ENCODE assay signal across 17 cellular contexts in the genomic region with DNA sequence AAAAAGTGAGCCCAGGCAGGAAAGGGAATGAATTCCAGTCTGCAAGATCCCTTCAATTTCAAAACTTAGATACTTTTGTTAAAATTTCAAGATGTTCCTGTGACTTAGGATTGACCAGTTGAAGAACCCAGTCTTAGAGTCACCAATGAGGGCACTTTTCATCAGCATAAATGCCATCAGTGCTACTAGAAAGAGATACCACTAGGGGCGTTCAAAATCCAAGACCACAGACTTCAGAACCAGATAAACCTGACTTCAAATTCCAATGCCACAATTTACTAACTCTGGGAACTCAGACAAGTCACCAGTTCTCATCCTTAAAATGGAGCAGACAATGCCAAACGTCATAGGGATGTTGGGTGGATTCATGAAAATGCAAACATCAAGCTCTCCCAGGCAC.
"Had no signal": no experiment of that assay in that cellular context is flagged by ENCODE, and none has a peak within 500 bp of the region (broad histone marks: within the 10 kb centered on the region; RNA-seq: fewer than 3 reads in every experiment).

No MANE protein-coding gene starts in this region.

- DNase-seq: activated CD4-positive, alpha-beta T cell treated with anti-CD3 and anti-CD28 coated beads, Interleukin-2, amount 10 ng/mL, durations not matched to agents 7 days and 5 days; activated CD8-positive, alpha-beta memory T cell treated with anti-CD3 and anti-CD28 coated beads, Interleukin-2, amount 50 U/mL, for 4 hours; activated naive CD4-positive, alpha-beta T cell treated with anti-CD3 and anti-CD28 coated beads, Interleukin-2, amount 10 ng/mL, durations not matched to agents 7 days and 5 days; activated naive CD8-positive, alpha-beta T cell treated with anti-CD3 and anti-CD28 coated beads, Interleukin-2, amount 50 U/mL, for 24 hours; activated T-cell treated with anti-CD3 and anti-CD28 coated beads, Interleukin-2, amount 50 U/mL, for 4 hours; esophagus squamous epithelium; left ventricle myocardium superior; naive thymus-derived CD4-positive, alpha-beta T cell; spleen; stimulated activated CD4-positive, alpha-beta T cell treated with anti-CD3 and anti-CD28 coated beads, Interleukin-4, amount 100 ng/mL, for 4 hours; T-helper 9 cell; testis; upper lobe of left lung had no signal

- H3K4me3 ChIP-seq: coronary artery, esophagus squamous epithelium, spleen, testis, upper lobe of left lung had no signal

- H3K27ac Mint-ChIP-seq: activated CD4-positive, alpha-beta T cell treated with anti-CD3 and anti-CD28 coated beads, Interleukin-2, amount 10 ng/mL, durations not matched to agents 7 days and 5 days; activated naive CD4-positive, alpha-beta T cell treated with anti-CD3 and anti-CD28 coated beads, Interleukin-2, amount 10 ng/mL, durations not matched to agents 7 days and 5 days; activated naive CD8-positive, alpha-beta T cell treated with anti-CD3 and anti-CD28 coated beads, Interleukin-2, amount 50 U/mL, for 24 hours; memory B cell; naive thymus-derived CD4-positive, alpha-beta T cell; stimulated activated memory B cell treated with anti-CD40 and anti-IgM and Interleukin-4, amounts not matched to agents 10 μg/mL and 1 μg/mL and 100 μg/mL, for 72 hours had no signal

- H3K27me3 Mint-ChIP-seq: activated CD4-positive, alpha-beta T cell treated with anti-CD3 and anti-CD28 coated beads, Interleukin-2, amount 10 ng/mL, durations not matched to agents 7 days and 5 days; activated naive CD4-positive, alpha-beta T cell treated with anti-CD3 and anti-CD28 coated beads, Interleukin-2, amount 10 ng/mL, durations not matched to agents 7 days and 5 days; stimulated activated memory B cell treated with anti-CD40 and anti-IgM and Interleukin-4, amounts not matched to agents 10 μg/mL and 1 μg/mL and 100 μg/mL, for 72 hours had no signal

- H3K9ac ChIP-seq: parathyroid adenoma had no signal

- H3K27ac ChIP-seq: coronary artery, esophagus squamous epithelium, parathyroid adenoma, spleen, testis, upper lobe of left lung had no signal

- H3K9me3 ChIP-seq: esophagus squamous epithelium, spleen, testis, upper lobe of left lung had no signal

- H3K4me1 Mint-ChIP-seq: activated CD4-positive, alpha-beta T cell treated with anti-CD3 and anti-CD28 coated beads, Interleukin-2, amount 10 ng/mL, durations not matched to agents 7 days and 5 days; activated naive CD4-positive, alpha-beta T cell treated with anti-CD3 and anti-CD28 coated beads, Interleukin-2, amount 10 ng/mL, durations not matched to agents 7 days and 5 days; activated naive CD8-positive, alpha-beta T cell treated with anti-CD3 and anti-CD28 coated beads, Interleukin-2, amount 50 U/mL, for 24 hours; memory B cell; naive thymus-derived CD4-positive, alpha-beta T cell; stimulated activated memory B cell treated with anti-CD40 and anti-IgM and Interleukin-4, amounts not matched to agents 10 μg/mL and 1 μg/mL and 100 μg/mL, for 72 hours had no signal

- H3K79me2 ChIP-seq: parathyroid adenoma had no signal

- H3K4me3 Mint-ChIP-seq: activated CD4-positive, alpha-beta T cell treated with anti-CD3 and anti-CD28 coated beads, Interleukin-2, amount 10 ng/mL, durations not matched to agents 7 days and 5 days; activated naive CD4-positive, alpha-beta T cell treated with anti-CD3 and anti-CD28 coated beads, Interleukin-2, amount 10 ng/mL, durations not matched to agents 7 days and 5 days; activated naive CD8-positive, alpha-beta T cell treated with anti-CD3 and anti-CD28 coated beads, Interleukin-2, amount 50 U/mL, for 24 hours; activated T-cell treated with anti-CD3 and anti-CD28 coated beads, Interleukin-2, amount 50 U/mL, for 4 hours; memory B cell; naive thymus-derived CD4-positive, alpha-beta T cell; stimulated activated memory B cell treated with anti-CD40 and anti-IgM and Interleukin-4, amounts not matched to agents 10 μg/mL and 1 μg/mL and 100 μg/mL, for 72 hours had no signal

- H3K36me3 Mint-ChIP-seq: activated naive CD4-positive, alpha-beta T cell treated with anti-CD3 and anti-CD28 coated beads, Interleukin-2, amount 10 ng/mL, durations not matched to agents 7 days and 5 days; memory B cell; naive thymus-derived CD4-positive, alpha-beta T cell; stimulated activated memory B cell treated with anti-CD40 and anti-IgM and Interleukin-4, amounts not matched to agents 10 μg/mL and 1 μg/mL and 100 μg/mL, for 72 hours had no signal

- H3K9me3 Mint-ChIP-seq: activated CD4-positive, alpha-beta T cell treated with anti-CD3 and anti-CD28 coated beads, Interleukin-2, amount 10 ng/mL, durations not matched to agents 7 days and 5 days; activated naive CD4-positive, alpha-beta T cell treated with anti-CD3 and anti-CD28 coated beads, Interleukin-2, amount 10 ng/mL, durations not matched to agents 7 days and 5 days; activated naive CD8-positive, alpha-beta T cell treated with anti-CD3 and anti-CD28 coated beads, Interleukin-2, amount 50 U/mL, for 24 hours had no signal

- H3K36me3 ChIP-seq: esophagus squamous epithelium, spleen, upper lobe of left lung had no signal

- H3K4me1 ChIP-seq: esophagus squamous epithelium, parathyroid adenoma, spleen, testis, upper lobe of left lung had no signal

- ATAC-seq: activated naive CD8-positive, alpha-beta T cell treated with anti-CD3 and anti-CD28 coated beads, Interleukin-2, amount 50 U/mL, for 24 hours; activated T-cell treated with anti-CD3 and anti-CD28 coated beads, Interleukin-2, amount 50 U/mL, for 4 hours; left ventricle myocardium superior; naive thymus-derived CD4-positive, alpha-beta T cell; stimulated activated memory B cell treated with anti-CD40 and anti-IgM and Interleukin-4, amounts not matched to agents 10 μg/mL and 1 μg/mL and 100 μg/mL, for 72 hours had no signal

- H3K27me3 ChIP-seq: testis, upper lobe of left lung had no signal

- H2AFZ ChIP-seq: parathyroid adenoma had no signal
